17 cellular contexts compared by ENCODE assay signal in the genomic region with DNA sequence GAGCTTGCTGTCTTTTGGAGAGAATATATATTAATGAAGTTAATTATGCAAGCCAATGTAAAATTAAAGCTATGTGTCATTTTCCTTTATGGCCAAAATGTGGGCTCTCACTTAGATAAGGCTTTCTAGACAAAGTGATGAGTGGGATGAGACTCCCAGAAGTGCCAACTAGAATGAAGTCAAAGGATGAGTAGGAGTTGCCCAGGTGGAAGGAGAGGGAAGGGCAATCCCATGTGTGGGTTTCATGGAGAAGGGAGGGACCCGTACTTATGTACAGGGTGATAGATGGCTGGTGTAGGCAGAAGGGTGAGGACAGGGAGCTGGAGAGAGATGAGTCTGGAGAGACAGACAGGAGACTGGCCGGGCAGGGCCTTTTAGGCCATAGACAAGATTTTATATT.
"Had no signal": no experiment of that assay in that cellular context is flagged by ENCODE, and none has a peak within 500 bp of the region (broad histone marks: within the 10 kb centered on the region; RNA-seq: fewer than 3 reads in every experiment).

No MANE protein-coding gene starts in this region.

- DNase-seq: Karpas-422, KG1, MG63, NCI-H1092 treated with DMSO at 0.1 percent for 48 hours, NCI-H1436, NCI-H187, NCI-H2029, NCI-H2081 treated with DMSO at 0.1 percent for 48 hours, NCI-H2171, NCI-H446, NCI-H510A, NCI-H524 treated with DMSO at 0.1 percent for 48 hours, NCI-H69, NCI-H774, RPMI8226, SHP77 had no signal

- H3K4me3 ChIP-seq: MG63 had no signal

- H3K27ac ChIP-seq: HL-60 had no signal

- H3K36me3 ChIP-seq: MG63 had no signal

- H3K9me3 ChIP-seq: MG63 had no signal

- H3K27me3 ChIP-seq: MG63 had no signal
